ENCODE assay signal across 8 cellular contexts in the genomic region with DNA sequence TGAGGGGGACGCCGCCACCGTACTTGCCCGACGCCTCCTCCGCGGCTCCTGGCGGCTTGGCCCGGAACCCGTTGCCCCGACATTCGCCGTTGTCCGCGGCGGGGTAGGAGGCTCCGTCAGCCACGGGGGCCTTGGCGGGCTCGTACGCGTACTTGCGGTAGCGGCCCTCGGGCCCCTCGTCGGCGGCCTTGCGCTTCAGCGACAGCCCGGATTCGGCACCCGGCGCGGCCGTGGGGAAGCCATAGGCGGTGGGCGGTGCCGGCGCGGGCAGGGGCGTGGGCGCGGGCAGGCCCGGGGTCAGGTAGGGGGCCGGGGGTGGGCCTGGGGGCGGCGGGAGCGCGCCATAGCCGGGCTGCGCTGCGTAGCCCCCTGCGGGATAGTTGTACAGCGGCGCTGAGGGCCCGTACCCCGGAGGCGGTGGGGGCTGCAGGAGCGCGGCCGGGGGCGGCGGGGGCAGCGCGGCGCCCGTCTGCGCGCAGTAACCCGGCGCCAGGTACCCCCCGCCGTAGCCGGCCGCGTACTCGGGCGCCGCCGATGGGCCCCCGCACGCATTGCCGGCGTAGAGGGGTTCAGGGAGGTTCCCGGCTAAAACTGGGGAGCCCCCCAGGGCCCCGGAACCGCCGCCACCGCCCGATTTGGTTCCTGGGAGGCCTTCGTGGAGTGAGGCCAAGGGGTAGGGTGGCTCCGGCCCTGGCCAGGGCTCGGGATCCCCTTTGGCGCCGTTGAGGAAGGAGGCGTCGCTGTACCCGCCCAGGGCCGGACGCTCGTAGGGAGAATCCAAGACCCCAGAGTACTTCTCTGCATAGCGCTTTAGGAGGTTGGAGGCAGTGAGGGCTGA. TPM values are rescaled to one million over a fixed set of nuclear protein-coding genes. Genes with fewer than 3 reads are reported as not detected.
A peak's percentile ranks its signal among the peaks of the same experiment; 100 is the strongest.
DNase-seq lines count a peak whose midpoint lies in the region; ATAC-seq, FAIRE-seq and TF ChIP-seq lines count a peak whose summit lies in the region.

No MANE protein-coding gene starts in this region.

- H3K27me3 Mint-ChIP-seq in CD8-positive, alpha-beta T cell (ENCODE audit: low read depth): no peaks in the 10 kb centered on the region
- peaks cover 37% of the 10 kb centered on the region for H3K27me3 Mint-ChIP-seq in T-helper 2 cell treated with Interferon-gamma antibody and Interleukin-4, amounts not matched to agents 5 μg/mL and 100 μg/mL, for 36 hours (ENCODE audit: low read depth)

- no peaks in the 10 kb centered on the region for H3K36me3 Mint-ChIP-seq in CD8-positive, alpha-beta T cell
- H3K36me3 Mint-ChIP-seq in T-helper 2 cell treated with Interferon-gamma antibody and Interleukin-4, amounts not matched to agents 5 μg/mL and 100 μg/mL, for 36 hours (ENCODE audit: low read depth): no peaks in the 10 kb centered on the region

- TF ChIP-seq CTCF in CD8-positive, alpha-beta T cell (IDR thresholded peaks at IDR 0.05): peak; percentile 22
- TF ChIP-seq CTCF in esophagus muscularis mucosa (IDR thresholded peaks at IDR 0.05): no peak

- H3K9ac ChIP-seq in rectal smooth muscle tissue (ENCODE audit: low read length): no peak overlapping the region

- 40% methylated on average over 30 of the region's 103 CpGs for WGBS in esophagus muscularis mucosa

- H3K4me1 Mint-ChIP-seq in CD8-positive, alpha-beta T cell (ENCODE audit: low read depth): peaks cover 28% of the 10 kb centered on the region
- H3K4me1 Mint-ChIP-seq in T-helper 2 cell treated with Interferon-gamma antibody and Interleukin-4, amounts not matched to agents 5 μg/mL and 100 μg/mL, for 36 hours (ENCODE audit: low read depth): peaks cover 4% of the 10 kb centered on the region

- H3K27ac ChIP-seq in CD8-positive, alpha-beta T cell (ENCODE audit: low read depth, low read length): peak overlapping the region; percentile 92
- H3K27ac ChIP-seq in esophagus muscularis mucosa (replicated peaks in 1 of 4) (peak overlapping the region; percentile 17 to 55 (median 46)), rectal smooth muscle tissue (ENCODE audit: low read depth, low read length) (no peak overlapping the region)

- intact Hi-C loops in CD8-positive, alpha-beta T cell (cut with DNase I, micrococcal nuclease): loop anchor here (2.0 to 10.0 kb wide), 7 partner anchors 53 to 397 kb away; partner anchors contain the start of genes ACVR1B (in 2 of the 2), SCN8A (in 2 of the 2), ANKRD33 (in 1 of the 2) and SLC4A8 (in 1 of the 2)
- intact Hi-C loops in esophagus muscularis mucosa (cut with DNase I): loop anchor here (10.0 kb wide), 1 partner anchor 397 kb away; the partner anchor contains the start of gene SLC4A8

- DNase-seq in CD8-positive, alpha-beta T cell: peak in 3 of 7 experiments; percentile 35 to 43 (median 35)
- DNase-seq in T-helper 2 cell treated with Interferon-gamma antibody and Interleukin-4, amounts not matched to agents 5 μg/mL and 100 μg/mL, for 36 hours (ENCODE audit: low spot score): no peak
- DNase-seq in esophagus muscularis mucosa (ENCODE audit: extremely low spot score) (no peak), frontal cortex (ENCODE audit: low spot score in 2 of 2) (no peak), ecto neural progenitor cell (ENCODE audit: low spot score) (no peak)

- H3K4me1 ChIP-seq in CD8-positive, alpha-beta T cell (ENCODE audit: insufficient read depth, low read length): peaks cover 10% of the 10 kb centered on the region
- H3K4me1 ChIP-seq in esophagus muscularis mucosa: peaks cover 6 to 25% (median 20%) of the 10 kb centered on the region in 4 donors
- no peaks in the 10 kb centered on the region for H3K4me1 ChIP-seq in rectal smooth muscle tissue (ENCODE audit: control insufficient read depth, insufficient read depth, low read length)

- no peak for FAIRE-seq in frontal cortex (lab: Jason Lieb, UNC)

- no peak for TF ChIP-seq EP300 in esophagus muscularis mucosa (IDR thresholded peaks at IDR 0.05)

- H3K27me3 ChIP-seq in CD8-positive, alpha-beta T cell (ENCODE audit: insufficient read depth, low read length): no peaks in the 10 kb centered on the region
- H3K27me3 ChIP-seq in esophagus muscularis mucosa (peaks cover 0 to 66% (median 10%) of the 10 kb centered on the region in 4 donors), rectal smooth muscle tissue (ENCODE audit: control insufficient read depth, insufficient read depth, low read length) (peaks cover 4% of the 10 kb centered on the region)

- POLR2A ChIA-PET in CD8-positive, alpha-beta T cell (lab: Charles Lee): interaction anchor here (0.9 to 2.1 kb wide), 10 partner anchors 11 to 796 kb away, joined by 3 to 17 read pairs (median 6); partner anchors contain the start of genes ACVR1B, ATG101 and SLC11A2

- peak; percentile 27 for ATAC-seq in CD8-positive, alpha-beta T cell
- ATAC-seq in HG03571 (IDR thresholded peaks at IDR 0.05; ENCODE audit: unreplicated experiment) (no peak), HG03108 (IDR thresholded peaks at IDR 0.05; ENCODE audit: unreplicated experiment) (no peak)

- no peak for TF ChIP-seq POLR2A in esophagus muscularis mucosa (IDR thresholded peaks at IDR 0.05; ENCODE audit: low read depth)

- H3K36me3 ChIP-seq in CD8-positive, alpha-beta T cell (ENCODE audit: insufficient read depth, low read length): no peaks in the 10 kb centered on the region
- H3K36me3 ChIP-seq in esophagus muscularis mucosa (no peaks in the 10 kb centered on the region), rectal smooth muscle tissue (ENCODE audit: control insufficient read depth, insufficient read depth, low read length) (no peaks in the 10 kb centered on the region)

- CTCF ChIA-PET in CD8-positive, alpha-beta T cell (lab: Charles Lee): interaction anchor here (0.7 to 2.1 kb wide), 11 partner anchors 8 to 208 kb away, joined by 3 to 11 read pairs (median 3); no protein-coding TSS in a partner anchor

- no peaks in the 10 kb centered on the region for H3K9me3 ChIP-seq in CD8-positive, alpha-beta T cell (ENCODE audit: low read length)
- no peaks in the 10 kb centered on the region for H3K9me3 ChIP-seq in esophagus muscularis mucosa

- H3K4me3 ChIP-seq in CD8-positive, alpha-beta T cell (ENCODE audit: low read depth, low read length): peak overlapping the region; percentile 76
- H3K4me3 ChIP-seq in esophagus muscularis mucosa: peak overlapping the region; percentile 48 to 62 (median 52)
- peak overlapping the region; percentile 27 for H3K4me3 ChIP-seq in rectal smooth muscle tissue (ENCODE audit: low read length)

- H3K9me3 Mint-ChIP-seq in CD8-positive, alpha-beta T cell: no peaks in the 10 kb centered on the region
- H3K9me3 Mint-ChIP-seq in T-helper 2 cell treated with Interferon-gamma antibody and Interleukin-4, amounts not matched to agents 5 μg/mL and 100 μg/mL, for 36 hours: no peaks in the 10 kb centered on the region

- H3K4me3 Mint-ChIP-seq in CD8-positive, alpha-beta T cell: peak overlapping the region; percentile 71
- H3K4me3 Mint-ChIP-seq in T-helper 2 cell treated with Interferon-gamma antibody and Interleukin-4, amounts not matched to agents 5 μg/mL and 100 μg/mL, for 36 hours: peak overlapping the region; percentile 18

- H3K27ac Mint-ChIP-seq in CD8-positive, alpha-beta T cell: peak overlapping the region; percentile 60
- no peak overlapping the region for H3K27ac Mint-ChIP-seq in T-helper 2 cell treated with Interferon-gamma antibody and Interleukin-4, amounts not matched to agents 5 μg/mL and 100 μg/mL, for 36 hours

RNA-seq across cellular contexts. Expression of gene FIGNL2, which starts 26.9 kb away (rescaled TPM):
- total RNA-seq in CD8-positive, alpha-beta T cell: 1 to 10 TPM; 1.5 to 1.9 TPM
- total RNA-seq in esophagus muscularis mucosa (under 1 TPM; 0.23 to 0.42 (median 0.36) TPM), frontal cortex (0.82 TPM)
